Comparison of ENCODE assay signal across 8 cellular contexts in the genomic region with DNA sequence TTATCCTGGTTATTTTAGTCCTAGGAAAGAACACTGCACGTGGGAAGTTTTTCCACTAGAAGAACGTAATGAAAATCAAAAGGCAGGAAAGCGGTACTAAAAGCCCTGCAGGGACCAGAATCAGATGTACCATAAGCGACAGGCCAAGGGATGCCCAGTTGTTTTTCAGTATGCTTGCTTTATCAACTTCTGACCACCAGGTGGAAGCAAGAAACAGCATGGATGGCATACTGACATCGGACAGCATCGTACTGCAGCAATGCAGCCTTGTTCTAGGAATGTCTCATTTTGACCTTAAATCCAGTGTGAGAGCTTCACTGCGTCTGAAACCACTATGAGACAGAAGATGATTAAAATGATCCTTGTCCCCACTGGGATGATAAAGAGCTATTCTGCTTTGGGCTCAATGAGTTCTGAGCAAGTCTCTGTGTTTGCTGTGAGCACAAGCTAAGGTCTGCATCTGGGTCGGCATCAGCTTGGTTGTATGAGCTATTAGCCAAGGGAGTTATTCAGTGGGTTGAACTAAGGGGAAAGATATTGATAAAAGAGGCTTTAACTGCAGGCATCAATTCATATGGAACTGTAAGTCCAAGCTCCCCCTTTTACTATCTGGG. TPM values are rescaled to one million over a fixed set of nuclear protein-coding genes. Genes with fewer than 3 reads are reported as not detected.
DNase-seq lines count a peak whose midpoint lies in the region; ATAC-seq and TF ChIP-seq lines count a peak whose summit lies in the region.

No MANE protein-coding gene starts in this region.

- H3K9me3 ChIP-seq in thoracic aorta, result no peaks in the 10 kb centered on the region

- H3K9me3 Mint-ChIP-seq in activated B cell treated with CpG ODN at 0.5 μM for 24 hours, result no peaks in the 10 kb centered on the region
- H3K9me3 Mint-ChIP-seq in endothelial cell (ENCODE audit: unreplicated experiment), result no peaks in the 10 kb centered on the region

- no peak overlapping the region for H3K4me3 ChIP-seq in mesendoderm (ENCODE audit: low read length)
- H3K4me3 ChIP-seq in thoracic aorta, result no peak overlapping the region

- ATAC-seq in HG02885 (IDR thresholded peaks at IDR 0.05; ENCODE audit: poor library complexity, unreplicated experiment) (peak; percentile 72), activated B cell treated with CpG ODN at 0.5 μM for 24 hours (ENCODE audit: low read depth) (peak; percentile 65), thoracic aorta (ENCODE audit: insufficient number of reproducible peaks, low FRiP score, low read depth) (peak; percentile 94)

- H3K9ac ChIP-seq in mesendoderm (ENCODE audit: low read length), result no peak overlapping the region

- peak overlapping the region; percentile 98 for H3K18ac ChIP-seq in mesendoderm (ENCODE audit: low read length)

- H3K79me1 ChIP-seq in mesendoderm (ENCODE audit: low read length), result no peaks in the 10 kb centered on the region

- H3K4me1 Mint-ChIP-seq in activated B cell treated with CpG ODN at 0.5 μM for 24 hours (peaks cover 8% of the 10 kb centered on the region), endothelial cell (ENCODE audit: unreplicated experiment) (peaks cover 17% of the 10 kb centered on the region)

- H3K27me3 ChIP-seq in mesendoderm (ENCODE audit: insufficient read depth, low read length, poor library complexity), result no peaks in the 10 kb centered on the region
- H3K27me3 ChIP-seq in thoracic aorta (replicated peaks; ENCODE audit: insufficient read depth), result no peaks in the 10 kb centered on the region

- H3K4me2 ChIP-seq in mesendoderm (ENCODE audit: low read length), result no peak overlapping the region

- intact Hi-C loops in activated B cell treated with CpG ODN at 0.5 μM for 24 hours (cut with micrococcal nuclease), result loop anchor here (1.0 to 2.0 kb wide), 4 partner anchors 174 to 626 kb away; no protein-coding TSS in a partner anchor

- H3K4me3 Mint-ChIP-seq in activated B cell treated with CpG ODN at 0.5 μM for 24 hours, result no peak overlapping the region
- H3K4me3 Mint-ChIP-seq in endothelial cell (ENCODE audit: unreplicated experiment), result no peak overlapping the region

- peak overlapping the region; percentile 78 for H2BK15ac ChIP-seq in mesendoderm (replicated peaks; ENCODE audit: low read depth)

- H2BK5ac ChIP-seq in mesendoderm (ENCODE audit: low read length), result no peak overlapping the region

- CTCF ChIA-PET in activated B cell treated with CpG ODN at 0.5 μM for 24 hours (lab: Charles Lee), result interaction anchor here (0.6 to 6.7 kb wide), 13 partner anchors 17 to 324 kb away, joined by 3 to 142 read pairs (median 3); no protein-coding TSS in a partner anchor

- TF ChIP-seq CTCF in GM12872 (IDR thresholded peaks at IDR 0.05; ENCODE audit: insufficient read depth, low read depth, low read length), result peak; percentile 88
- TF ChIP-seq CTCF in activated B cell treated with CpG ODN at 0.5 μM for 24 hours (IDR thresholded peaks at IDR 0.05), result peak; percentile 42
- TF ChIP-seq CTCF in endothelial cell (IDR thresholded peaks at IDR 0.05; ENCODE audit: unreplicated experiment), result peak; percentile 83
- TF ChIP-seq CTCF in thoracic aorta (IDR thresholded peaks at IDR 0.05), result peak; percentile 83

- no peak overlapping the region for H2BK120ac ChIP-seq in mesendoderm (ENCODE audit: low read depth, low read length)

- peak overlapping the region; percentile 0 for H3K56ac ChIP-seq in mesendoderm (ENCODE audit: low read length)

- in situ Hi-C loops in ACHN (cut with HindIII; ENCODE audit: low pct_ligation_motif_present, low pct_unique_long_range_greater_than_20kb, low sequenced_read_pairs), result no loop called here

- H3K4me1 ChIP-seq in mesendoderm (ENCODE audit: control insufficient read depth, low read depth, low read length), result peaks cover 8% of the 10 kb centered on the region
- peaks cover 3 to 18% of the 10 kb centered on the region in 2 donors for H3K4me1 ChIP-seq in thoracic aorta (ENCODE audit: control insufficient read depth in 1 of 2, low read depth in 2 of 2)

- H3K79me2 ChIP-seq in mesendoderm (ENCODE audit: control insufficient read depth, insufficient read depth, low read length), result no peaks in the 10 kb centered on the region

- H3K36me3 ChIP-seq in mesendoderm (ENCODE audit: control insufficient read depth, insufficient read depth, low read length) (no peaks in the 10 kb centered on the region), thoracic aorta (no peaks in the 10 kb centered on the region)

- POLR2A ChIA-PET in activated B cell treated with CpG ODN at 0.5 μM for 24 hours (lab: Charles Lee), result no interaction called here

- WGBS in mesendoderm (ENCODE audit: extremely low coverage, insufficient coverage, low lambda C conversion rate), result no CpG with 5 or more reads among the region's 8 CpGs

- H4K5ac ChIP-seq in mesendoderm (ENCODE audit: low read length), result no peak overlapping the region

- H2AK5ac ChIP-seq in mesendoderm (ENCODE audit: low read length), result no peak overlapping the region

- H3K27ac Mint-ChIP-seq in activated B cell treated with CpG ODN at 0.5 μM for 24 hours (no peak overlapping the region), endothelial cell (ENCODE audit: unreplicated experiment) (no peak overlapping the region)

- no peaks in the 10 kb centered on the region for H3K36me3 Mint-ChIP-seq in activated B cell treated with CpG ODN at 0.5 μM for 24 hours (ENCODE audit: low read depth)
- H3K36me3 Mint-ChIP-seq in endothelial cell (ENCODE audit: low read depth, unreplicated experiment), result no peaks in the 10 kb centered on the region

- DNase-seq in ACHN (peak; percentile 76), NCI-H345 (lab: John Stamatoyannopoulos, UW) (peak; percentile 69), activated B cell treated with CpG ODN at 0.5 μM for 24 hours (no peak), endothelial cell (ENCODE audit: low spot score) (peak; percentile 62), mesendoderm (peak; percentile 91), thoracic aorta (ENCODE audit: low spot score) (no peak)

- H3K4ac ChIP-seq in mesendoderm (ENCODE audit: low read depth, low read length), result no peak overlapping the region

- peaks cover 50% of the 10 kb centered on the region for H3K27me3 Mint-ChIP-seq in activated B cell treated with CpG ODN at 0.5 μM for 24 hours
- no peaks in the 10 kb centered on the region for H3K27me3 Mint-ChIP-seq in endothelial cell (ENCODE audit: unreplicated experiment)

- H4K8ac ChIP-seq in mesendoderm (ENCODE audit: low read depth, low read length), result peak overlapping the region; percentile 66

- H3K23ac ChIP-seq in mesendoderm (ENCODE audit: low read length), result no peak overlapping the region

- H3K27ac ChIP-seq in mesendoderm (ENCODE audit: low read depth, low read length) (no peak overlapping the region), thoracic aorta (no peak overlapping the region)

RNA-seq across cellular contexts. Expression of a gene that starts 54.3 kb away (rescaled TPM):
- total RNA-seq in activated B cell treated with CpG ODN at 0.5 μM for 24 hours (not detected in 2 replicates), endothelial cell (ENCODE audit: unreplicated experiment) (not detected), thoracic aorta (1 to 10 TPM; 1.5 to 8.3 TPM)
- 0.04 TPM for polyA plus RNA-seq in mesendoderm (2013, experiment 1 of 2)
- polyA plus RNA-seq in mesendoderm (2013, experiment 2 of 2), result 0.07 TPM

Comparison
In these comparisons a context has a peak if more than half of its experiments do, and no peak if none do; other contexts are left out.
1. DNase-seq: peak in ACHN (single experiment), NCI-H345 (single experiment), endothelial cell (single experiment) and mesendoderm (single experiment); none in activated B cell treated with CpG ODN at 0.5 μM for 24 hours (single experiment) and thoracic aorta (single experiment).
2. Peak in every context shown above with its lines, with median percentiles within 50 percentile points of each other: CTCF ChIP-seq and ATAC-seq.